In genomic region chr5:43701227-43701626, GRCh38 we compare ENCODE assay signal across 24 cellular contexts.
"Had no signal": no experiment of that assay in that cellular context is flagged by ENCODE, and none has a peak within 500 bp of the region (broad histone marks: within the 10 kb centered on the region; RNA-seq: fewer than 3 reads in every experiment).

No MANE protein-coding gene starts in this region.

- DNase-seq: dermis blood vessel endothelial cell; dorsolateral prefrontal cortex; effector CD4-positive, alpha-beta T cell; effector memory CD4-positive, alpha-beta T cell; foreskin keratinocyte; heart left ventricle; hypothalamus; immature natural killer cell; islet precursor cell; kidney; kidney glomerular epithelial cell; left colon; left ventricle myocardium superior; lower lobe of right lung; mesenchymal stem cell; mucosa of descending colon; naive B cell had no signal

- FAIRE-seq: endothelial cell of umbilical vein, frontal cortex had no signal

- H3K4me1 ChIP-seq: foreskin keratinocyte, lower lobe of right lung had no signal

- H3K9me3 Mint-ChIP-seq: immature natural killer cell, mesothelial cell of epicardium had no signal

- ATAC-seq: foreskin keratinocyte, gastroesophageal sphincter, heart left ventricle, left colon, left ventricle myocardium superior, lower lobe of right lung, mucosa of descending colon had no signal

- H3K4me3 ChIP-seq: coronary artery, dorsolateral prefrontal cortex, esophagus muscularis mucosa, gastroesophageal sphincter, heart left ventricle, hepatocyte, lower lobe of right lung, mucosa of descending colon had no signal

- H3K27me3 ChIP-seq: dorsolateral prefrontal cortex, esophagus muscularis mucosa, foreskin keratinocyte, gastroesophageal sphincter, heart left ventricle, hepatocyte had no signal

- H3K4me2 ChIP-seq: hepatocyte had no signal

- H3K27me3 Mint-ChIP-seq: naive B cell had no signal

- H3K79me2 ChIP-seq: hepatocyte had no signal

- H3K9me3 ChIP-seq: esophagus muscularis mucosa, gastroesophageal sphincter, heart left ventricle, lower lobe of right lung had no signal

- H3K4me3 Mint-ChIP-seq: immature natural killer cell, mesothelial cell of epicardium, naive B cell had no signal

- H3K4me1 Mint-ChIP-seq: mesothelial cell of epicardium had no signal

- H2AFZ ChIP-seq: hepatocyte had no signal

- H3K27ac ChIP-seq: coronary artery, esophagus muscularis mucosa, foreskin keratinocyte, hepatocyte, lower lobe of right lung had no signal
